Comparison of ENCODE assay signal across 1 cellular context in the genomic region with DNA sequence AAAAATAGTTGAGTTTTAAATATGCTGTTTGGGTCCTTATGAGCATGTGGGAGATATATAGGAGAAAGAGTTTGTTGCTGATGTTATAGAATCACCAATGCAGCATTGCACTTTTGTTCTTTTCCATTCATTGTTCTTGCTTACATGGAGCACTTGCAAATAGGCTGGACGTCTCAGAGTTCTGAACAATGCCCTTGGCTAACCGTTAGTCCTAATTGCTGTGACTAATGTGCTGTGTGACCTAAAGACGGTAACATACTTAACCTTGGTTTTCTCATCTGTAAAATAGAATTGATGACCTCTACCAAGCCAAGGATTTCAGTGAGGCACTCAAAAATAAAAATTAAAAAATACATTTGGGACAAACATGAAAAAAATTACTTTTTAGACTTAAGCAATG.
TF ChIP-seq lines count a peak whose summit lies in the region.

No MANE protein-coding gene starts in this region.

TF ChIP-seq in HEK293, 187 proteins besides CTCF, POLR2A, EP300 and RAD21 (continued from another document):
- TF ChIP-seq, protein P1, sequence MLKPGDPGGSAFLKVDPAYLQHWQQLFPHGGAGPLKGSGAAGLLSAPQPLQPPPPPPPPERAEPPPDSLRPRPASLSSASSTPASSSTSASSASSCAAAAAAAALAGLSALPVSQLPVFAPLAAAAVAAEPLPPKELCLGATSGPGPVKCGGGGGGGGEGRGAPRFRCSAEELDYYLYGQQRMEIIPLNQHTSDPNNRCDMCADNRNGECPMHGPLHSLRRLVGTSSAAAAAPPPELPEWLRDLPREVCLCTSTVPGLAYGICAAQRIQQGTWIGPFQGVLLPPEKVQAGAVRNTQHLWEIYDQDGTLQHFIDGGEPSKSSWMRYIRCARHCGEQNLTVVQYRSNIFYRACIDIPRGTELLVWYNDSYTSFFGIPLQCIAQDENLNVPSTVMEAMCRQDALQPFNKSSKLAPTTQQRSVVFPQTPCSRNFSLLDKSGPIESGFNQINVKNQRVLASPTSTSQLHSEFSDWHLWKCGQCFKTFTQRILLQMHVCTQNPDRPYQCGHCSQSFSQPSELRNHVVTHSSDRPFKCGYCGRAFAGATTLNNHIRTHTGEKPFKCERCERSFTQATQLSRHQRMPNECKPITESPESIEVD (tag by site-specific recombination; IDR thresholded peaks at IDR 0.05), result peak; percentile 77
- TF ChIP-seq ZNF138 (tag by site-specific recombination; IDR thresholded peaks at IDR 0.05; ENCODE audit: borderline replicate concordance), result no peak
